ENCODE assay signal across 13 cellular contexts in the genomic region with DNA sequence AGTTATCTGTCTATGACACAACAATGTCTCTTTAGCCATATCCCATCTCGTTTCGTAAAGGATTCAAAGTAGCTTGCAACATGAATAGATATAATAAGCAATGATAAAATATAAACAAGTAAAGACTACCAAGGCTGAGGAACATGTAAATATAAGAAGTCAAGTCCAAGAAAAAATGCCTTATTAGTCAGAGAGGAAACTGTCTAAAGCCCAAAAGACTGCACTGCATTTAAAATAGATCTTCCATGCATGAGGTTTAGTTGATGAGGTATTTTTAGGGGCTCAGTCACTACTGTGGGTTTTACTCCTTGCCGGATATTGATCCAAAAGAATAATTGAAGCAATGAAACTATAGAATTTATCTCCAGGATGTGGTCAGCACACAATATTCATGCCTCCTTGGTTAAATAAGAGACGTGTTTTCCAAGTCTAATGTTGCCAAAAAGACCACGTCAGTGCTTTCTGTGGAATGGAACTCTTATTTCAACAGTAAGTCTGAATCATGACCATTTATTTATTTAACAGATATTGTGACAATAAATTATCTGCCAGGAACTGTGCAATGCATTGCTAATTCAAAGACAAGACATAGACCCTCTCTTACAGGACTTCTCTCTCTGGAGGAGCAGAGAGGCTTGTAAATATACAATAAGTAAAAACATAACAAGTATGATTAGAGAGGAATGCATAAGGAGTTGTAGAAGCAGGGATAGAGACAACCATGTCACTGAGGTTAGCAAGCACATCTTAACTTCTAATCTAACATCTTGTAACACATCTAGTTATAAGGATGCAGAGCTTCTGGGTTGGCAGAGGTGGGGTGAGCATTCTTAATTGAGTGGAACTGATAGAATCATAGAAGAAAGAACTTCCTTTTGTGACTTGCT.
DNase-seq lines count a peak whose midpoint lies in the region; ATAC-seq, FAIRE-seq and TF ChIP-seq lines count a peak whose summit lies in the region.
"Had no signal": no experiment of that assay in that cellular context is flagged by ENCODE, and none has a peak within 500 bp of the region (broad histone marks: within the 10 kb centered on the region; RNA-seq: fewer than 3 reads in every experiment).

No MANE protein-coding gene starts in this region.

- CTCF ChIA-PET in A549 (lab: Yijun Ruan, JAX): interaction anchor here (2.0 kb wide), 1 partner anchor 21 kb away, joined by 5 read pairs; no protein-coding TSS in a partner anchor

- H3K4me1 Mint-ChIP-seq in GM23338 (no peaks in the 10 kb centered on the region), glutamatergic neuron (ENCODE audit: low read depth, unreplicated experiment) (no peaks in the 10 kb centered on the region)
- H3K4me1 Mint-ChIP-seq: activated CD4-positive, alpha-beta memory T cell treated with anti-CD3 and anti-CD28 coated beads, Interleukin-2, amount 10 ng/mL, durations not matched to agents 7 days and 5 days; activated naive CD4-positive, alpha-beta T cell treated with anti-CD3 and anti-CD28 coated beads, Interleukin-2, amount 10 ng/mL, durations not matched to agents 7 days and 5 days; nephron progenitor cell had no signal

- peak overlapping the region; percentile 73 for H3K4me2 ChIP-seq in A549
- H3K4me2 ChIP-seq in GM23338: no peak overlapping the region

- peak; percentile 37 to 72 for TF ChIP-seq RAD21 in A549 (conservative IDR thresholded peaks at IDR 0.05 in 1 of 2, IDR thresholded peaks at IDR 0.05 in 1 of 2)

- H2AFZ ChIP-seq in GM23338: no peak overlapping the region

- ATAC-seq in A549 (peak; percentile 79 to 90), GM23338 (no peak), GM21526 (IDR thresholded peaks at IDR 0.05; ENCODE audit: low FRiP score, unreplicated experiment) (no peak)

- peak; percentile 98 to 99 for TF ChIP-seq EP300 in A549 (IDR thresholded peaks at IDR 0.05)

- WGBS in A549 (ENCODE audit: missing lambda C conversion rate): 3% methylated on average over 5 of the region's 5 CpGs

- no peaks in the 10 kb centered on the region for H3K79me2 ChIP-seq in GM23338 (replicated peaks; ENCODE audit: insufficient read depth)

- H3K4me3 ChIP-seq in A549 (no peak overlapping the region), kidney epithelial cell (ENCODE audit: low read depth, low read length) (no peak overlapping the region), GM23338 (no peak overlapping the region)

- DNase-seq in A549 (ENCODE audit: low read depth in 1 of 2, low spot score in 1 of 2): peak; percentile 43 to 91
- peak; percentile 5 for DNase-seq in HTR-8/SVneo (ENCODE audit: insufficient read length, low spot score)
- DNase-seq in brain pericyte (ENCODE audit: low read depth, low spot score): peak; percentile 29
- DNase-seq in kidney epithelial cell (ENCODE audit: low read depth): peak; percentile 10
- DNase-seq in NCI-H1694 (lab: John Stamatoyannopoulos, UW): no peak
- no peak for DNase-seq in GM23338 (ENCODE audit: low spot score)
- DNase-seq in glutamatergic neuron: no peak
- DNase-seq: activated CD4-positive, alpha-beta memory T cell treated with anti-CD3 and anti-CD28 coated beads, Interleukin-2, amount 10 ng/mL, durations not matched to agents 7 days and 5 days; activated naive CD4-positive, alpha-beta T cell treated with anti-CD3 and anti-CD28 coated beads, Interleukin-2, amount 10 ng/mL, durations not matched to agents 7 days and 5 days; effector CD8-positive, alpha-beta T cell; NCI-H526 treated with DMSO at 0.1 percent for 48 hours; nephron progenitor cell had no signal

- no peak for TF ChIP-seq POLR2A in A549 (IDR thresholded peaks at IDR 0.05; ENCODE audit: low read length)

- H3K4me1 ChIP-seq in A549: peaks cover 36% of the 10 kb centered on the region
- H3K4me1 ChIP-seq in GM23338 (ENCODE audit: insufficient read depth): no peaks in the 10 kb centered on the region

- peaks cover 8% of the 10 kb centered on the region; the same call in 1 of the 2 replicates for H3K9me2 ChIP-seq in GM23338 (ENCODE audit: insufficient read depth)

- H3K36me3 Mint-ChIP-seq in GM23338 (ENCODE audit: low read depth) (no peaks in the 10 kb centered on the region), glutamatergic neuron (ENCODE audit: unreplicated experiment) (no peaks in the 10 kb centered on the region)
- H3K36me3 Mint-ChIP-seq: activated naive CD4-positive, alpha-beta T cell treated with anti-CD3 and anti-CD28 coated beads, Interleukin-2, amount 10 ng/mL, durations not matched to agents 7 days and 5 days had no signal

- no peaks in the 10 kb centered on the region for H3F3A ChIP-seq in GM23338 (replicated peaks; ENCODE audit: low read depth)

- no peaks in the 10 kb centered on the region for H3K27me3 ChIP-seq in kidney epithelial cell (ENCODE audit: control insufficient read depth, insufficient read depth, low read length)
- H3K27me3 ChIP-seq in GM23338 (ENCODE audit: insufficient read depth): no peaks in the 10 kb centered on the region

- no peaks in the 10 kb centered on the region for H3K27me3 Mint-ChIP-seq in GM23338 (ENCODE audit: insufficient read depth, low read depth, poor library complexity)
- H3K27me3 Mint-ChIP-seq in glutamatergic neuron (ENCODE audit: unreplicated experiment): no peaks in the 10 kb centered on the region
- H3K27me3 Mint-ChIP-seq: activated CD4-positive, alpha-beta memory T cell treated with anti-CD3 and anti-CD28 coated beads, Interleukin-2, amount 10 ng/mL, durations not matched to agents 7 days and 5 days had no signal

- no peaks in the 10 kb centered on the region for H4K20me1 ChIP-seq in GM23338 (replicated peaks; ENCODE audit: insufficient read depth)

- peak overlapping the region; percentile 89 to 90 for H3K27ac ChIP-seq in A549
- H3K27ac ChIP-seq in GM23338 (ENCODE audit: low read depth): no peak overlapping the region

- no peak overlapping the region for H3K4me3 Mint-ChIP-seq in GM23338
- H3K4me3 Mint-ChIP-seq in glutamatergic neuron (ENCODE audit: unreplicated experiment): no peak overlapping the region
- H3K4me3 Mint-ChIP-seq: activated CD4-positive, alpha-beta memory T cell treated with anti-CD3 and anti-CD28 coated beads, Interleukin-2, amount 10 ng/mL, durations not matched to agents 7 days and 5 days; activated naive CD4-positive, alpha-beta T cell treated with anti-CD3 and anti-CD28 coated beads, Interleukin-2, amount 10 ng/mL, durations not matched to agents 7 days and 5 days; nephron progenitor cell had no signal

- no peak for TF ChIP-seq CTCF in A549 (IDR thresholded peaks at IDR 0.05)
- no peak for TF ChIP-seq CTCF in kidney epithelial cell (IDR thresholded peaks at IDR 0.05; ENCODE audit: insufficient read depth, low read length, poor library complexity, severe bottlenecking)
- no peak for TF ChIP-seq CTCF in GM23338 (conservative IDR thresholded peaks at IDR 0.05; ENCODE audit: low read depth in 2 of 2)
- TF ChIP-seq CTCF in glutamatergic neuron (IDR thresholded peaks at IDR 0.05; ENCODE audit: partially characterized antibody, unreplicated experiment): no peak

- POLR2A ChIA-PET in A549 (lab: Yijun Ruan, JAX): no interaction called here

- peaks cover 34% of the 10 kb centered on the region for H3K9me3 ChIP-seq in A549

- peaks cover 6% of the 10 kb centered on the region; the same call in 2 of the 3 replicates for H3K9me3 Mint-ChIP-seq in GM23338
- H3K9me3 Mint-ChIP-seq in glutamatergic neuron (ENCODE audit: unreplicated experiment): no peaks in the 10 kb centered on the region
- H3K9me3 Mint-ChIP-seq: activated CD4-positive, alpha-beta memory T cell treated with anti-CD3 and anti-CD28 coated beads, Interleukin-2, amount 10 ng/mL, durations not matched to agents 7 days and 5 days; activated naive CD4-positive, alpha-beta T cell treated with anti-CD3 and anti-CD28 coated beads, Interleukin-2, amount 10 ng/mL, durations not matched to agents 7 days and 5 days had no signal

- H3K36me3 ChIP-seq in kidney epithelial cell (ENCODE audit: control insufficient read depth, insufficient read depth, low read length) (no peaks in the 10 kb centered on the region), GM23338 (ENCODE audit: insufficient read depth) (no peaks in the 10 kb centered on the region)

- H3K27ac Mint-ChIP-seq in GM23338 (no peak overlapping the region), glutamatergic neuron (ENCODE audit: unreplicated experiment) (no peak overlapping the region)
- H3K27ac Mint-ChIP-seq: activated CD4-positive, alpha-beta memory T cell treated with anti-CD3 and anti-CD28 coated beads, Interleukin-2, amount 10 ng/mL, durations not matched to agents 7 days and 5 days; activated naive CD4-positive, alpha-beta T cell treated with anti-CD3 and anti-CD28 coated beads, Interleukin-2, amount 10 ng/mL, durations not matched to agents 7 days and 5 days; nephron progenitor cell had no signal

- FAIRE-seq in A549 (lab: Jason Lieb, UNC) (peak; percentile 98), HTR-8/SVneo (lab: Jason Lieb, UNC) (no peak)

TF ChIP-seq in A549, 52 proteins besides CTCF, POLR2A, EP300 and RAD21 (continues in another document):
- TF ChIP-seq HDAC2 (IDR thresholded peaks at IDR 0.05) (no peak), ZFP36 (IDR thresholded peaks at IDR 0.05; ENCODE audit: borderline replicate concordance, partially characterized antibody) (no peak), SREBF2 (IDR thresholded peaks at IDR 0.05) (no peak), FOSL2 (IDR thresholded peaks at IDR 0.05) (peak; percentile 94), FOSL2 (CRISPR knock-in tag; IDR thresholded peaks at IDR 0.05) (peak; percentile 96), EHF (CRISPR knock-in tag; IDR thresholded peaks at IDR 0.05) (0 out of 2 replicates have a peak, but pooled peaks have one; percentile 37)
- TF ChIP-seq, protein P1, sequence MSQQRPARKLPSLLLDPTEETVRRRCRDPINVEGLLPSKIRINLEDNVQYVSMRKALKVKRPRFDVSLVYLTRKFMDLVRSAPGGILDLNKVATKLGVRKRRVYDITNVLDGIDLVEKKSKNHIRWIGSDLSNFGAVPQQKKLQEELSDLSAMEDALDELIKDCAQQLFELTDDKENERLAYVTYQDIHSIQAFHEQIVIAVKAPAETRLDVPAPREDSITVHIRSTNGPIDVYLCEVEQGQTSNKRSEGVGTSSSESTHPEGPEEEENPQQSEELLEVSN (IDR thresholded peaks at IDR 0.05; ENCODE audit: borderline replicate concordance, low read depth): no peak

TF ChIP-seq in GM23338, 12 proteins besides CTCF, POLR2A, EP300 and RAD21 (continues in another document):
- TF ChIP-seq STAT1 (IDR thresholded peaks at IDR 0.05; ENCODE audit: unreplicated experiment): no peak
- TF ChIP-seq EZH2phosphoT487 (IDR thresholded peaks at IDR 0.05; ENCODE audit: unreplicated experiment): no peak
- TF ChIP-seq POLR2AphosphoS5 (IDR thresholded peaks at IDR 0.05; ENCODE audit: low read depth): no peak

Comparison
In these comparisons a context has a peak if more than half of its experiments do, and no peak if none do; other contexts are left out.
1. ATAC-seq: peak in A549 (2 of 2); none in GM23338 (single experiment) and GM21526 (single experiment).
2. DNase-seq: peak in A549 (2 of 2), HTR-8/SVneo (single experiment), brain pericyte (single experiment) and kidney epithelial cell (single experiment); none in NCI-H1694 (single experiment), GM23338 (single experiment) and glutamatergic neuron (single experiment).